ENCODE assay signal across 16 cellular contexts in the genomic region with DNA sequence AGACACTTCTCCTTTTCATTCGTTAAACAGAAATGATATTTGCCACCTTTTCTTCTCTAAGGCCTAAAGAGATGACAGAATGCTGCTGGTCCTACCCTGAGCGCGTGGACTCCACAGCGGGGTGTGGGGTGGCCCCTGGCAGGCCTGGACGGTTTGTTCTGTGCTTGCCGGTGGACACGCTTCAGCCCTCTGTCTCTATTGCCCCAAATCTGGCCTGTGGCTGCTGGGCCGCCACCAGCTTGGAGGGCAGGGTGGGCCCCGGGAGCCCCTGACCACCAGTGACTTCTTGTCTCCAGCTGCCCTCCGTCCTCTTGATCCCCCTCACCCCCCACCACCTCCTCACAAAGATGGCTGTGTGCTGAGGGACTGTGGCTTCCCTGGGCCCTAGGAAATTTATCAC. TPM values are rescaled to one million over a fixed set of nuclear protein-coding genes. Genes with fewer than 3 reads are reported as not detected.
DNase-seq lines count a peak whose midpoint lies in the region; ATAC-seq, FAIRE-seq and TF ChIP-seq lines count a peak whose summit lies in the region.
"Had no signal": no experiment of that assay in that cellular context is flagged by ENCODE, and none has a peak within 500 bp of the region (broad histone marks: within the 10 kb centered on the region; RNA-seq: fewer than 3 reads in every experiment).

No MANE protein-coding gene starts in this region.

- H3K9me3 ChIP-seq in right atrium auricular region (no peaks in the 10 kb centered on the region), right cardiac atrium (ENCODE audit: control insufficient read depth, low read length) (no peaks in the 10 kb centered on the region), keratinocyte (ENCODE audit: control insufficient read depth, low read depth, low read length) (no peaks in the 10 kb centered on the region), gastrocnemius medialis (no peaks in the 10 kb centered on the region), Peyer's patch (no peaks in the 10 kb centered on the region)

- H3K4me3 ChIP-seq in right atrium auricular region (no peak overlapping the region), right cardiac atrium (ENCODE audit: low read length) (no peak overlapping the region), keratinocyte (ENCODE audit: control insufficient read depth in 2 of 3, extremely low read depth in 1 of 3, insufficient read depth in 2 of 3, low read depth in 1 of 3, low read length in 3 of 3) (peak overlapping the region in 1 of 3 experiments; percentile 31), gastrocnemius medialis (peak overlapping the region in 2 of 4 donors; percentile 2 to 36), Peyer's patch (no peak overlapping the region)

- H3K4me2 ChIP-seq in keratinocyte (ENCODE audit: control insufficient read depth, extremely low read depth, insufficient read depth, low read depth, low read length) = peak overlapping the region; percentile 69

- WGBS in right cardiac atrium = 73% methylated on average over 10 of the region's 10 CpGs

- TF ChIP-seq POLR2A in gastrocnemius medialis (IDR thresholded peaks at IDR 0.05) = no peak
- TF ChIP-seq POLR2A in Peyer's patch (IDR thresholded peaks at IDR 0.05) = no peak

- no peak for FAIRE-seq in keratinocyte (lab: Jason Lieb, UNC)
- FAIRE-seq: A204.1, endothelial cell of umbilical vein, RCC 7860 had no signal

- TF ChIP-seq CTCF in right atrium auricular region (IDR thresholded peaks at IDR 0.05) (no peak), keratinocyte (optimal IDR thresholded peaks at IDR 0.05 in 1 of 3, IDR thresholded peaks at IDR 0.05 in 1 of 3, conservative IDR thresholded peaks at IDR 0.05 in 1 of 3; ENCODE audit: extremely low read depth in 1 of 3, insufficient read depth in 2 of 3, low read length in 3 of 3) (no peak), gastrocnemius medialis (IDR thresholded peaks at IDR 0.05 in 4 of 5, conservative IDR thresholded peaks at IDR 0.05 in 1 of 5) (no peak), Peyer's patch (IDR thresholded peaks at IDR 0.05) (no peak)

- no peak for ATAC-seq in right cardiac atrium
- no peak for ATAC-seq in gastrocnemius medialis
- no peak for ATAC-seq in GM21737 (IDR thresholded peaks at IDR 0.05; ENCODE audit: unreplicated experiment)
- ATAC-seq: activated naive CD4-positive, alpha-beta T cell treated with anti-CD3 and anti-CD28 coated beads, Interleukin-2, amount 50 U/mL, for 72 hours had no signal

- intact Hi-C loops in right cardiac atrium (cut with DNase I) = loop anchor here in 1 of 4 donors (10.0 kb wide), 1 partner anchor 365 kb away; no protein-coding TSS in a partner anchor
- intact Hi-C loops in gastrocnemius medialis (cut with DNase I; ENCODE audit: low total_unique reads) = no loop called here

- H3K27me3 ChIP-seq in right atrium auricular region = no peaks in the 10 kb centered on the region
- H3K27me3 ChIP-seq in right cardiac atrium (ENCODE audit: control insufficient read depth, insufficient read depth) = no peaks in the 10 kb centered on the region
- H3K27me3 ChIP-seq in keratinocyte (ENCODE audit: control insufficient read depth, extremely low read depth, insufficient read depth, low read length) = no peaks in the 10 kb centered on the region
- H3K27me3 ChIP-seq in gastrocnemius medialis = no peaks in the 10 kb centered on the region
- H3K27me3 ChIP-seq in Peyer's patch = no peaks in the 10 kb centered on the region

- peaks cover 8% of the 10 kb centered on the region for H4K20me1 ChIP-seq in keratinocyte (ENCODE audit: control insufficient read depth, extremely low read depth, insufficient read depth, low read length)

- H2AFZ ChIP-seq in keratinocyte (ENCODE audit: control insufficient read depth, low read length) = no peak overlapping the region

- H3K79me2 ChIP-seq in keratinocyte (ENCODE audit: control insufficient read depth, insufficient read depth, low read length) = peaks cover 87% of the 10 kb centered on the region

- dilution Hi-C loops in keratinocyte (cut with MboI; ENCODE audit: extremely low pct_ligation_motif_present, low sequenced_read_pairs) = no loop called here

- H3K27ac ChIP-seq in right atrium auricular region = peak overlapping the region; percentile 75 to 80
- H3K27ac ChIP-seq in right cardiac atrium (ENCODE audit: low read length) = no peak overlapping the region
- no peak overlapping the region for H3K27ac ChIP-seq in keratinocyte (ENCODE audit: control insufficient read depth, insufficient read depth, low read length)
- peak overlapping the region; percentile 54 to 93 (median 84) for H3K27ac ChIP-seq in gastrocnemius medialis
- H3K27ac ChIP-seq in Peyer's patch = no peak overlapping the region

- H3K4me1 ChIP-seq in right atrium auricular region (peaks cover 0 to 94% of the 10 kb centered on the region in 2 donors), right cardiac atrium (ENCODE audit: control insufficient read depth, insufficient read depth, low read length) (peaks cover 46% of the 10 kb centered on the region), keratinocyte (ENCODE audit: control insufficient read depth, extremely low read depth, insufficient read depth, low read length) (peaks cover 94% of the 10 kb centered on the region), gastrocnemius medialis (peaks cover 88 to 95% of the 10 kb centered on the region in 2 donors), Peyer's patch (peaks cover 0 to 36% (median 0%) of the 10 kb centered on the region in 4 donors)

- H3K36me3 ChIP-seq in right atrium auricular region = no peaks in the 10 kb centered on the region
- H3K36me3 ChIP-seq in keratinocyte (ENCODE audit: control insufficient read depth in 2 of 2, extremely low read depth in 1 of 2, insufficient read depth in 2 of 2, low read length in 2 of 2) = peaks cover 4 to 6% of the 10 kb centered on the region in 2 experiments
- no peaks in the 10 kb centered on the region for H3K36me3 ChIP-seq in gastrocnemius medialis
- no peaks in the 10 kb centered on the region for H3K36me3 ChIP-seq in Peyer's patch

- peak overlapping the region; percentile 3 for H3K9ac ChIP-seq in keratinocyte (ENCODE audit: control insufficient read depth, extremely low read depth, insufficient read depth, low read length)

- H3K9me1 ChIP-seq in keratinocyte (ENCODE audit: control insufficient read depth, extremely low read depth, insufficient read depth, low read length) = peaks cover 7% of the 10 kb centered on the region

- in situ Hi-C loops in gastrocnemius medialis (cut with MboI; ENCODE audit: low sequenced_read_pairs in 4 of 4) = loop anchor here in 3 of 4 donors (25.0 kb wide), 1 partner anchor 367 kb away; no protein-coding TSS in a partner anchor

- no peak for DNase-seq in right atrium auricular region (ENCODE audit: low spot score)
- DNase-seq in right cardiac atrium = no peak
- DNase-seq in keratinocyte (ENCODE audit: low read depth, low spot score) = no peak
- DNase-seq in gastrocnemius medialis = no peak
- no peak for DNase-seq in Peyer's patch
- DNase-seq in DMS53 treated with DMSO at 0.1 percent for 48 hours (lab: John Stamatoyannopoulos, UW; ENCODE audit: unreplicated experiment) = no peak
- DNase-seq in EL = no peak
- DNase-seq: activated CD8-positive, alpha-beta memory T cell treated with anti-CD3 and anti-CD28 coated beads, Interleukin-2, amount 50 U/mL, for 48 hours; CD4-positive, CD25-positive, alpha-beta regulatory T cell; naive B cell; NCI-H2029 had no signal

RNA-seq across cellular contexts. Expression of gene CHST3, which starts 5.7 kb away (rescaled TPM):
- 10 to 100 TPM; 21.3 to 45.4 TPM for total RNA-seq in right atrium auricular region
- total RNA-seq in right cardiac atrium = 10 to 100 TPM; 19.8 to 37.0 (median 23.3) TPM
- polyA plus RNA-seq in right cardiac atrium = 14.9 TPM
- 12.0 to 12.4 TPM (median 12.3 TPM) in 3 replicates for polyA plus RNA-seq in keratinocyte
- polyA plus RNA-seq in keratinocyte (2011; ENCODE audit: low read depth) = 3.6 TPM
- 7.5 and 7.8 TPM in 2 replicates for polyA plus RNA-seq in keratinocyte (2011; cell fraction: cytosol; rRNA removed)
- 29.9 and 32.6 TPM in 2 replicates for polyA plus RNA-seq in keratinocyte (2011; cell fraction: nucleus; rRNA removed)
- 5.8 and 14.6 TPM in 2 replicates for polyA plus RNA-seq in keratinocyte (2012; ENCODE audit: low replicate concordance)
- polyA minus RNA-seq in keratinocyte = 17.8 to 29.2 TPM (median 23.1 TPM) in 3 replicates
- polyA minus RNA-seq in keratinocyte (2011; cell fraction: cytosol; rRNA and poly(A)+ RNA removed) = 13.4 TPM
- polyA minus RNA-seq in keratinocyte (2011; cell fraction: nucleus; rRNA and poly(A)+ RNA removed) = 34.8 and 43.4 TPM in 2 replicates
- 10 to 100 TPM; 11.5 to 31.6 (median 16.3) TPM for total RNA-seq in gastrocnemius medialis
- total RNA-seq in Peyer's patch = 1 to 10 TPM in 3 of 4 donors, under 1 TPM in 1; 0.88 to 9.1 (median 3.0) TPM
- total RNA-seq: CD4-positive, CD25-positive, alpha-beta regulatory T cell had no signal
- polyA plus RNA-seq: CD4-positive, CD25-positive, alpha-beta regulatory T cell had no signal

Comparison
In these comparisons a context has a peak if more than half of its experiments do, and no peak if none do; other contexts are left out.
1. H3K27ac ChIP-seq: peak in right atrium auricular region (2 of 2) and gastrocnemius medialis (4 of 4); none in right cardiac atrium (single experiment), keratinocyte (single experiment) and Peyer's patch (0 of 4).